Comparison of ENCODE assay signal across 10 cellular contexts in genomic region chr13:79287994-79288795, GRCh38.
"Had no signal": no experiment of that assay in that cellular context is flagged by ENCODE, and none has a peak within 500 bp of the region (broad histone marks: within the 10 kb centered on the region; RNA-seq: fewer than 3 reads in every experiment).

No MANE protein-coding gene starts in this region.

- ATAC-seq: heart right ventricle, lower lobe of right lung had no signal

- DNase-seq: activated CD4-positive, alpha-beta T cell treated with anti-CD3 and anti-CD28 coated beads for 1 hour; activated CD4-positive, alpha-beta T cell treated with anti-CD3 and anti-CD28 coated beads, Interleukin-2, amount 50 U/mL, for 48 hours; activated naive CD4-positive, alpha-beta T cell; effector CD4-positive, alpha-beta T cell; heart right ventricle; lower lobe of right lung; midbrain; stimulated activated CD4-positive, alpha-beta T cell treated with anti-CD3 and anti-CD28 coated beads, Interleukin-4, amount 100 ng/mL, for 4 hours; T-helper 9 cell; thyroid gland had no signal
